8 cellular contexts compared by ENCODE assay signal in genomic region chr1:228734881-228735801, GRCh38.
DNase-seq lines count a peak whose midpoint lies in the region; ATAC-seq and TF ChIP-seq lines count a peak whose summit lies in the region.

Gene RHOU (plus strand): TSS chr1:228735479. CDS start chr1:228735743, 264 bp downstream.

- no peak for TF ChIP-seq CTCF in epithelial cell of esophagus (IDR thresholded peaks at IDR 0.05; ENCODE audit: insufficient read depth, low read depth, low read length, missing control alignments)

- peak within 1 kb of the TSS; percentile 31 for H3K4me3 ChIP-seq in epithelial cell of esophagus (ENCODE audit: low read length)

- DNase-seq in DMS53 (lab: John Stamatoyannopoulos, UW) (peak; percentile 87), NCI-H774 (lab: John Stamatoyannopoulos, UW) (peak; percentile 61), activated T-cell treated with anti-CD3 and anti-CD28 coated beads for 1 hour (ENCODE audit: low read depth) (peak; percentile 54), epithelial cell of esophagus (ENCODE audit: low read depth) (peak; percentile 18), middle frontal gyrus (ENCODE audit: extremely low spot score, low spot score) (peak; percentile 54)
- peak; percentile 34 to 48 for DNase-seq in stimulated activated CD8-positive, alpha-beta memory T cell treated with anti-CD3 and anti-CD28 coated beads, Interleukin-2, amount 100 ng/mL, for 1 hour (ENCODE audit: low read depth in 2 of 2)

- ATAC-seq in HG02943 (IDR thresholded peaks at IDR 0.05; ENCODE audit: low read depth, unreplicated experiment) = peak; percentile 62
- ATAC-seq in HG03432 (IDR thresholded peaks at IDR 0.05; ENCODE audit: unreplicated experiment) = no peak

Comparison
In these comparisons a context has a peak if more than half of its experiments do, and no peak if none do; other contexts are left out.
1. DNase-seq: peak in every context shown above with its lines; median percentile 87 in DMS53; 61 in NCI-H774; 54 in activated T-cell treated with anti-CD3 and anti-CD28 coated beads for 1 hour; 54 in middle frontal gyrus; 41 in stimulated activated CD8-positive, alpha-beta memory T cell treated with anti-CD3 and anti-CD28 coated beads, Interleukin-2, amount 100 ng/mL, for 1 hour; 18 in epithelial cell of esophagus.